Comparison of ENCODE assay signal across 8 cellular contexts in the genomic region with DNA sequence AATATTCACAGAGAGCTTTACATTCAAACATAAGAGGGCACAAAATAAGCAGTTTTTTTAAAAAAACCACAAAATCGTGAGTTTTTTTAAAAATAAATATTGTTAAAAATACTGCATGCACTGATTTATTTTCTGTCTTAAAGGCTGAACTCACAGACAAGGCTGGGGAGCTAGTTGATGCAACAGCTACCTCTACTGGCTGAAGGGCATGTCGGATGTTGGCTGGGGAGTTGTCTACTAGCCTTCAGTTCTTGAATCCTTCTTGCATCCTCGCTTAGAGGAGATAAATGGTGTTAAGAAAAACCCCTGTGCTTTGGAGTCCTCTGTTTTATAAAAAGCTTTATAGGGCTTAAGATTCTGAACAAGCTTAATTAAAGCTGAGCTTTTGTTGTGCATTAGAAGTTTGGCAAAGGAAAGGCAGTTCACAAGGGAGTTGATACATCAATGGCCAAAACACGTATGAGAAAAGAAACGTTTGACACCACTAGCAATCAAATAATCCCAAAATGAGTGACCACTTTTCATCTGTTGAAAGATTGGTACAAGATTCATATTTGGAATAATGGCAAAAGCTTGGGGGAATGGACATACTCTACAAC.
DNase-seq lines count a peak whose midpoint lies in the region; ATAC-seq, FAIRE-seq and TF ChIP-seq lines count a peak whose summit lies in the region.

No MANE protein-coding gene starts in this region.

- H3K4me1 ChIP-seq in K562 (replicated peaks in 1 of 2; ENCODE audit: control insufficient read depth in 2 of 2, insufficient read depth in 2 of 2, low read length in 2 of 2): no peaks in the 10 kb centered on the region
- no peaks in the 10 kb centered on the region for H3K4me1 ChIP-seq in smooth muscle cell (ENCODE audit: low read depth)

- intact Hi-C loops in K562 (cut with micrococcal nuclease): loop anchor here (2.0 kb wide), 1 partner anchor 327 kb away; no protein-coding TSS in a partner anchor

- TF ChIP-seq RAD21 in K562 (CRISPR knock-in tag; conservative IDR thresholded peaks at IDR 0.05 in 1 of 2, IDR thresholded peaks at IDR 0.05 in 1 of 2): peak; percentile 62 to 73

- H3K79me2 ChIP-seq in K562 (ENCODE audit: control insufficient read depth, insufficient read depth, low read length): no peaks in the 10 kb centered on the region
- no peaks in the 10 kb centered on the region for H3K79me2 ChIP-seq in smooth muscle cell (ENCODE audit: low read depth)

- WGBS in K562 (ENCODE audit: insufficient coverage, low coverage, missing lambda C conversion rate): 25% methylated on average over 5 of the region's 5 CpGs
- 31% methylated on average over 5 of the region's 5 CpGs for WGBS in smooth muscle cell (ENCODE audit: low lambda C conversion rate)

- H3K27ac ChIP-seq in K562 (ENCODE audit: extremely low read depth, low read depth, low read length) (no peak overlapping the region), smooth muscle cell (ENCODE audit: low read depth) (no peak overlapping the region)

- in situ Hi-C loops in K562 (cut with MboI): no loop called here

- no TSS peak for BruUV-seq in K562 (replicated peaks; lab: Mats Ljungman, UMichigan)

- no peak for TF ChIP-seq POLR2A in K562 (conservative IDR thresholded peaks at IDR 0.05)

- H3K27me3 ChIP-seq in K562 (ENCODE audit: control insufficient read depth in 2 of 2, insufficient read depth in 2 of 2, low read length in 2 of 2) (no peaks in the 10 kb centered on the region), smooth muscle cell (ENCODE audit: low read depth) (no peaks in the 10 kb centered on the region)

- H3F3A ChIP-seq in smooth muscle cell (ENCODE audit: low read depth): no peaks in the 10 kb centered on the region

- H3K4me3 ChIP-seq in K562: no peak overlapping the region
- no peak overlapping the region for H3K4me3 ChIP-seq in smooth muscle cell

- no peak overlapping the region for H3K4me2 ChIP-seq in K562 (ENCODE audit: insufficient read depth, low read length)
- no peak overlapping the region for H3K4me2 ChIP-seq in smooth muscle cell

- peak; percentile 20 for DNase-seq in GDM1 (lab: John Stamatoyannopoulos, UW)
- DNase-seq in HK-2 (ENCODE audit: unreplicated experiment): peak; percentile 49
- DNase-seq in NCI-H748 treated with DMSO at 0.1 percent for 48 hours (lab: John Stamatoyannopoulos, UW): peak; percentile 25
- peak; percentile 29 to 66 (median 48) for DNase-seq in K562 (ENCODE audit: extremely low read depth in 1 of 4, low spot score in 3 of 4)
- DNase-seq in iPS DF 4.7 (ENCODE audit: extremely low read depth, low spot score): peak; percentile 30
- DNase-seq in smooth muscle cell (lab: John Stamatoyannopoulos, UW; ENCODE audit: unreplicated experiment): no peak
- DNase-seq in OCI-M2 (lab: John Stamatoyannopoulos, UW; ENCODE audit: unreplicated experiment): no peak
- DNase-seq in effector CD4-positive, alpha-beta T cell: no peak

- ATAC-seq in K562: peak; percentile 88

- H3K9me3 ChIP-seq in K562 (replicated peaks; ENCODE audit: control insufficient read depth, insufficient read depth, low read depth, low read length) (no peaks in the 10 kb centered on the region), smooth muscle cell (replicated peaks; ENCODE audit: low read depth) (no peaks in the 10 kb centered on the region)

- H3K9ac ChIP-seq in K562 (ENCODE audit: insufficient read depth in 1 of 2, low read depth in 2 of 2, low read length in 2 of 2) (no peak overlapping the region), smooth muscle cell (ENCODE audit: low read depth) (no peak overlapping the region)

- peak; percentile 57 to 79 (median 62) for TF ChIP-seq CTCF in K562 (IDR thresholded peaks at IDR 0.05 in 2 of 3, conservative IDR thresholded peaks at IDR 0.05 in 1 of 3; ENCODE audit: insufficient read depth in 2 of 3, low read depth in 1 of 3, low read length in 3 of 3)
- TF ChIP-seq CTCF in smooth muscle cell (IDR thresholded peaks at IDR 0.05; ENCODE audit: borderline replicate concordance, insufficient read depth, poor library complexity, severe bottlenecking): peak; percentile 88

- TF ChIP-seq EP300 in K562 (IDR thresholded peaks at IDR 0.05; ENCODE audit: low read length): no peak

- CTCF ChIA-PET in K562 (lab: Yijun Ruan, JAX; ENCODE audit: low intra/inter-chr PET ratio): interaction anchor here (0.9 kb wide), 1 partner anchor 329 kb away, joined by 4 read pairs; no protein-coding TSS in a partner anchor

- POLR2A ChIA-PET in K562 (lab: Yijun Ruan, JAX): no interaction called here

- no peak overlapping the region for H2AFZ ChIP-seq in K562 (ENCODE audit: low read depth, low read length)
- H2AFZ ChIP-seq in smooth muscle cell (ENCODE audit: low read depth): no peak overlapping the region

- H3K36me3 ChIP-seq in K562 (ENCODE audit: control insufficient read depth, insufficient read depth, low read length): peaks cover 11% of the 10 kb centered on the region; the same call in 1 of the 3 replicates
- no peaks in the 10 kb centered on the region for H3K36me3 ChIP-seq in smooth muscle cell (ENCODE audit: low read depth)

- FAIRE-seq in K562 (lab: Jason Lieb, UNC): peak; percentile 81

- H4K20me1 ChIP-seq in K562 (replicated peaks; ENCODE audit: control insufficient read depth, insufficient read depth, low read length): no peaks in the 10 kb centered on the region
- no peaks in the 10 kb centered on the region for H4K20me1 ChIP-seq in smooth muscle cell (ENCODE audit: low read depth)

- no peaks in the 10 kb centered on the region for H3K9me1 ChIP-seq in K562 (ENCODE audit: control insufficient read depth, insufficient read depth, low read length)

TF ChIP-seq in K562, 482 proteins besides CTCF, POLR2A, EP300 and RAD21:
- TF ChIP-seq SMC3 (conservative IDR thresholded peaks at IDR 0.05; ENCODE audit: insufficient read depth, low read depth, low read length) (peak; percentile 50; the same call in 1 of the 2 replicates), PHF21A (IDR thresholded peaks at IDR 0.05; ENCODE audit: borderline replicate concordance, low read depth) (peak; percentile 18; the same call in 1 of the 2 replicates), KLF16 (IDR thresholded peaks at IDR 0.05) (peak; percentile 33; the same call in 1 of the 2 replicates), PRPF4 (IDR thresholded peaks at IDR 0.05; ENCODE audit: insufficient read depth, low read depth, low read length, poor library complexity, severe bottlenecking) (no peak), ZNF224 (CRISPR knock-in tag; IDR thresholded peaks at IDR 0.05) (no peak), CTCFL (IDR thresholded peaks at IDR 0.05; ENCODE audit: borderline replicate concordance, insufficient read depth, low read depth, low read length, poor library complexity, severe bottlenecking) (peak; percentile 13), COPS2 (conservative IDR thresholded peaks at IDR 0.05) (no peak)
- TF ChIP-seq, protein P1, sequence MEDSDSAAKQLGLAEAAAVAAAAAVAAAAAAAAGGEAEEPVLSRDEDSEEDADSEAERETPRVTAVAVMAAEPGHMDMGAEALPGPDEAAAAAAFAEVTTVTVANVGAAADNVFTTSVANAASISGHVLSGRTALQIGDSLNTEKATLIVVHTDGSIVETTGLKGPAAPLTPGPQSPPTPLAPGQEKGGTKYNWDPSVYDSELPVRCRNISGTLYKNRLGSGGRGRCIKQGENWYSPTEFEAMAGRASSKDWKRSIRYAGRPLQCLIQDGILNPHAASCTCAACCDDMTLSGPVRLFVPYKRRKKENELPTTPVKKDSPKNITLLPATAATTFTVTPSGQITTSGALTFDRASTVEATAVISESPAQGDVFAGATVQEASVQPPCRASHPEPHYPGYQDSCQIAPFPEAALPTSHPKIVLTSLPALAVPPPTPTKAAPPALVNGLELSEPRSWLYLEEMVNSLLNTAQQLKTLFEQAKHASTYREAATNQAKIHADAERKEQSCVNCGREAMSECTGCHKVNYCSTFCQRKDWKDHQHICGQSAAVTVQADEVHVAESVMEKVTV (CRISPR knock-in tag; IDR thresholded peaks at IDR 0.05): peak; percentile 47; the same call in 1 of the 2 replicates

Comparison
In these comparisons a context has a peak if more than half of its experiments do, and no peak if none do; other contexts are left out.
1. DNase-seq: peak in GDM1 (single experiment), HK-2 (single experiment), NCI-H748 treated with DMSO at 0.1 percent for 48 hours (single experiment), K562 (4 of 4) and iPS DF 4.7 (single experiment); none in smooth muscle cell (single experiment), OCI-M2 (single experiment) and effector CD4-positive, alpha-beta T cell (single experiment).